Comparison of ENCODE assay signal across 12 cellular contexts in the genomic region with DNA sequence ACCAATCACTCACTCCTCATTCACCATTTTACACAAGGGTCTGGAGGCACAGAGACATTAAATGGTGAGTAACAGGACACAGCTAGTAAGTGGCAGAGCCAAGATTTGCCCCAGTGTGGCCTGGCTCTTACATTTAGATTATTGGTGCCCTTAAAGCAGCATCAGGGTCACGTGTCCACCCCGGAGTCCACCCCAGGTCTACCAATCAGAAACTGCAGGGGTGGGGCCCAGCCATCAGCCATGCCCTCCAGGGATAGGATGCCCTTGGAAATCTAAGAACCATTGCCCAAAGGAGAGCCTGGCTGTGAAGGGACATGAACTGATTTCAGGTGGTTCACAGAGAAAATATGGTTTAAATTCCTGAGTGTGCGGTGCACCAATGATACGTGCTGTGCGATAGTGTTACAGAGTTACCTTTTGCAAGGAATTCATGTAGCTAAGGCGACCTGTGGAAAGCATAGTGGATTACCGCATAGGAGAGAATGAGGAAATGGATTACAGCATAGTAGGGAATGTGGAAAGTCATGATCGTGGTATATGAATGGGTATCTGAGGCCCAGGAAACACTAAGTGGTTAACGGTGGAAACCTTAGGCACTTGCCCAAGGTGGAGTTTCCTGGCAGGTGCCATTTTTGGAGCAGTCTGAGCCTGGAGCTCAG. TPM values are rescaled to one million over a fixed set of nuclear protein-coding genes. Genes with fewer than 3 reads are reported as not detected.
"Had no signal": no experiment of that assay in that cellular context is flagged by ENCODE, and none has a peak within 500 bp of the region (broad histone marks: within the 10 kb centered on the region; RNA-seq: fewer than 3 reads in every experiment).

No MANE protein-coding gene starts in this region.

- DNase-seq: activated CD4-positive, alpha-beta memory T cell treated with anti-CD3 and anti-CD28 coated beads, Interleukin-2, amount 10 ng/mL, durations not matched to agents 7 days and 5 days; activated CD8-positive, alpha-beta memory T cell treated with anti-CD3 and anti-CD28 coated beads, Interleukin-2, amount 50 U/mL, for 48 hours; activated naive CD4-positive, alpha-beta T cell; activated naive CD8-positive, alpha-beta T cell treated with anti-CD3 and anti-CD28 coated beads, Interleukin-2, amount 50 U/mL, for 24 hours; colonic mucosa; kidney; naive thymus-derived CD8-positive, alpha-beta T cell; nucleus accumbens; T-helper 9 cell; upper lobe of left lung had no signal

- H3K4me3 ChIP-seq: colonic mucosa, SJSA1, upper lobe of left lung had no signal

- H3K27me3 ChIP-seq: colonic mucosa, SJSA1, upper lobe of left lung had no signal

- H3K4me1 Mint-ChIP-seq: activated CD4-positive, alpha-beta memory T cell treated with anti-CD3 and anti-CD28 coated beads, Interleukin-2, amount 10 ng/mL, durations not matched to agents 7 days and 5 days had no signal

- ATAC-seq: activated naive CD8-positive, alpha-beta T cell treated with anti-CD3 and anti-CD28 coated beads, Interleukin-2, amount 50 U/mL, for 24 hours; naive thymus-derived CD8-positive, alpha-beta T cell had no signal

- H3K27ac Mint-ChIP-seq: activated CD4-positive, alpha-beta memory T cell treated with anti-CD3 and anti-CD28 coated beads, Interleukin-2, amount 10 ng/mL, durations not matched to agents 7 days and 5 days; activated naive CD8-positive, alpha-beta T cell treated with anti-CD3 and anti-CD28 coated beads, Interleukin-2, amount 50 U/mL, for 24 hours; activated T-helper 1 cell treated with anti-CD3 and anti-CD28 coated beads, Interleukin-12 subunit alpha, Interleukin-12 subunit beta, Interleukin-2, Interleukin-4 antibody, amounts not matched to agents 30 ng/mL and 10 ng/mL and 1 ng/mL, durations not matched to agents 14 hours and 24 hours and 36 hours had no signal

- H3K9me3 ChIP-seq: colonic mucosa, SJSA1, upper lobe of left lung had no signal

- H3K36me3 ChIP-seq: colonic mucosa, SJSA1 had no signal

- H3K36me3 Mint-ChIP-seq: naive thymus-derived CD8-positive, alpha-beta T cell had no signal

- H3K27ac ChIP-seq: colonic mucosa, SJSA1, upper lobe of left lung had no signal

- H3K4me1 ChIP-seq: colonic mucosa had no signal

- H3K9me3 Mint-ChIP-seq: activated CD4-positive, alpha-beta memory T cell treated with anti-CD3 and anti-CD28 coated beads, Interleukin-2, amount 10 ng/mL, durations not matched to agents 7 days and 5 days; activated naive CD8-positive, alpha-beta T cell treated with anti-CD3 and anti-CD28 coated beads, Interleukin-2, amount 50 U/mL, for 24 hours; activated T-helper 1 cell treated with anti-CD3 and anti-CD28 coated beads, Interleukin-12 subunit alpha, Interleukin-12 subunit beta, Interleukin-2, Interleukin-4 antibody, amounts not matched to agents 30 ng/mL and 10 ng/mL and 1 ng/mL, durations not matched to agents 14 hours and 24 hours and 36 hours; naive thymus-derived CD8-positive, alpha-beta T cell had no signal

- H3K4me3 Mint-ChIP-seq: activated CD4-positive, alpha-beta memory T cell treated with anti-CD3 and anti-CD28 coated beads, Interleukin-2, amount 10 ng/mL, durations not matched to agents 7 days and 5 days; activated naive CD8-positive, alpha-beta T cell treated with anti-CD3 and anti-CD28 coated beads, Interleukin-2, amount 50 U/mL, for 24 hours; activated T-helper 1 cell treated with anti-CD3 and anti-CD28 coated beads, Interleukin-12 subunit alpha, Interleukin-12 subunit beta, Interleukin-2, Interleukin-4 antibody, amounts not matched to agents 30 ng/mL and 10 ng/mL and 1 ng/mL, durations not matched to agents 14 hours and 24 hours and 36 hours; naive thymus-derived CD8-positive, alpha-beta T cell had no signal

RNA-seq across cellular contexts. Expression of gene IGFBP5, which starts 17.8 kb away (rescaled TPM):
- total RNA-seq: activated CD4-positive, alpha-beta memory T cell treated with anti-CD3 and anti-CD28 coated beads, Interleukin-2, amount 10 ng/mL, durations not matched to agents 7 days and 5 days; activated T-helper 1 cell treated with anti-CD3 and anti-CD28 coated beads, Interleukin-12 subunit alpha, Interleukin-12 subunit beta, Interleukin-2, Interleukin-4 antibody, amounts not matched to agents 30 ng/mL and 10 ng/mL and 1 ng/mL, durations not matched to agents 14 hours and 24 hours and 36 hours; naive thymus-derived CD8-positive, alpha-beta T cell had no signal

RNA-seq across cellular contexts. Expression of gene IGFBP2, which starts 44.3 kb away (rescaled TPM):
- total RNA-seq: naive thymus-derived CD8-positive, alpha-beta T cell had no signal
